ENCODE assay signal across 4 cellular contexts in genomic region chr2:86837712-86838111, GRCh38. TPM values are rescaled to one million over a fixed set of nuclear protein-coding genes. Genes with fewer than 3 reads are reported as not detected.
"Had no signal": no experiment of that assay in that cellular context is flagged by ENCODE, and none has a peak within 500 bp of the region (broad histone marks: within the 10 kb centered on the region; RNA-seq: fewer than 3 reads in every experiment).

No MANE protein-coding gene starts in this region.

RNA-seq across cellular contexts. Expression of gene CD8B, which starts 24.0 kb away (rescaled TPM):
- total RNA-seq: activated CD4-positive, alpha-beta T cell treated with anti-CD3 and anti-CD28 coated beads, Interleukin-2, amount 10 ng/mL, durations not matched to agents 24 days and 14 days; endothelial cell of umbilical vein; fibroblast of villous mesenchyme; osteocyte had no signal
- polyA plus RNA-seq: endothelial cell of umbilical vein had no signal

RNA-seq across cellular contexts. Expression of gene CD8A, which starts 47.0 kb away (rescaled TPM):
- total RNA-seq: endothelial cell of umbilical vein, fibroblast of villous mesenchyme, osteocyte had no signal
- polyA plus RNA-seq: endothelial cell of umbilical vein had no signal
